Comparison of ENCODE assay signal across 1 cellular context in genomic region chr15:64912926-64913325, GRCh38.
TF ChIP-seq lines count a peak whose summit lies in the region.

No MANE protein-coding gene starts in this region.

TF ChIP-seq in GM23338, 12 proteins besides CTCF, POLR2A, EP300 and RAD21:
- TF ChIP-seq EZH2 (IDR thresholded peaks at IDR 0.05; ENCODE audit: low read depth, unreplicated experiment) = no peak
